Comparison of ENCODE assay signal across 21 cellular contexts in genomic region chr11:35388054-35388453, GRCh38. TPM values are rescaled to one million over a fixed set of nuclear protein-coding genes. Genes with fewer than 3 reads are reported as not detected.
DNase-seq lines count a peak whose midpoint lies in the region; ATAC-seq and TF ChIP-seq lines count a peak whose summit lies in the region.
"Had no signal": no experiment of that assay in that cellular context is flagged by ENCODE, and none has a peak within 500 bp of the region (broad histone marks: within the 10 kb centered on the region; RNA-seq: fewer than 3 reads in every experiment).

No MANE protein-coding gene starts in this region.

- peak overlapping the region; percentile 35 for H3K27ac Mint-ChIP-seq in central memory CD8-positive, alpha-beta T cell (ENCODE audit: low read depth)
- H3K27ac Mint-ChIP-seq in osteocyte (ENCODE audit: unreplicated experiment) = peak overlapping the region; percentile 69
- H3K27ac Mint-ChIP-seq: CD8-positive, alpha-beta T cell; IgD-negative memory B cell had no signal

- H3K27me3 Mint-ChIP-seq in central memory CD8-positive, alpha-beta T cell = peaks cover 1% of the 10 kb centered on the region
- no peaks in the 10 kb centered on the region for H3K27me3 Mint-ChIP-seq in osteocyte (ENCODE audit: unreplicated experiment)
- H3K27me3 Mint-ChIP-seq: IgD-negative memory B cell had no signal

- TF ChIP-seq CTCF in C4-2B (conservative IDR thresholded peaks at IDR 0.05) = no peak
- TF ChIP-seq CTCF in VCaP (conservative IDR thresholded peaks at IDR 0.05) = no peak
- no peak for TF ChIP-seq CTCF in osteocyte (IDR thresholded peaks at IDR 0.05)

- H3K4me1 Mint-ChIP-seq in central memory CD8-positive, alpha-beta T cell = peaks cover 11% of the 10 kb centered on the region
- H3K4me1 Mint-ChIP-seq in osteocyte (ENCODE audit: unreplicated experiment) = peaks cover 32% of the 10 kb centered on the region

- peak overlapping the region; percentile 4; the same call in 1 of the 2 replicates for H3K27ac ChIP-seq in C4-2B
- H3K27ac ChIP-seq in VCaP = peak overlapping the region; percentile 93; the same call in 1 of the 2 replicates
- H3K27ac ChIP-seq: BLaER1 treated with 17β-estradiol and CSF1 and Interleukin-3, amounts not matched to agents 10 nM and 100 nM had no signal

- ATAC-seq in central memory CD8-positive, alpha-beta T cell (replicated peaks; ENCODE audit: extremely low read depth, poor library complexity, severe bottlenecking) = no peak
- no peak for ATAC-seq in GM21381 (IDR thresholded peaks at IDR 0.05; ENCODE audit: unreplicated experiment)
- ATAC-seq: CD8-positive, alpha-beta T cell had no signal

- DNase-seq in central memory CD8-positive, alpha-beta T cell (ENCODE audit: low spot score in 2 of 2) = no peak
- DNase-seq in osteocyte (ENCODE audit: extremely low spot score, unreplicated experiment) (no peak), HuH-7 (ENCODE audit: low spot score) (no peak), activated gamma-delta T cell treated with Interleukin-2 at 50 U/mL for 16 hours (no peak)
- DNase-seq in activated CD8-positive, alpha-beta memory T cell treated with anti-CD3 and anti-CD28 coated beads, Interleukin-2, amount 50 U/mL, for 48 hours = no peak
- DNase-seq: CD8-positive, alpha-beta T cell; GOT3; Kasumi-1; MM.1S; NCI-H1048; NCI-H1417 treated with DMSO at 0.1 percent for 48 hours; NCI-H187 treated with DMSO at 0.1 percent for 48 hours; NCI-H2107; NCI-H446 treated with DMSO at 0.1 percent for 48 hours; NCI-H526 treated with DMSO at 0.1 percent for 48 hours; Right ventricle myocardium superior had no signal

- no peaks in the 10 kb centered on the region for H3K36me3 Mint-ChIP-seq in central memory CD8-positive, alpha-beta T cell (ENCODE audit: insufficient read depth)
- no peaks in the 10 kb centered on the region for H3K36me3 Mint-ChIP-seq in osteocyte (ENCODE audit: unreplicated experiment)
- H3K36me3 Mint-ChIP-seq: CD8-positive, alpha-beta T cell; IgD-negative memory B cell had no signal

- H3K4me3 Mint-ChIP-seq in central memory CD8-positive, alpha-beta T cell = no peak overlapping the region
- H3K4me3 Mint-ChIP-seq in osteocyte (ENCODE audit: unreplicated experiment) = no peak overlapping the region
- H3K4me3 Mint-ChIP-seq: CD8-positive, alpha-beta T cell had no signal

- H3K9me3 Mint-ChIP-seq in central memory CD8-positive, alpha-beta T cell = no peaks in the 10 kb centered on the region
- H3K9me3 Mint-ChIP-seq in osteocyte (ENCODE audit: unreplicated experiment) = no peaks in the 10 kb centered on the region

RNA-seq across cellular contexts. Expression of gene SLC1A2, which starts 31.3 kb away (rescaled TPM):
- total RNA-seq in osteocyte = 0.32 and 0.44 TPM in 2 replicates
- total RNA-seq: CD8-positive, alpha-beta T cell had no signal
